In the genomic region with DNA sequence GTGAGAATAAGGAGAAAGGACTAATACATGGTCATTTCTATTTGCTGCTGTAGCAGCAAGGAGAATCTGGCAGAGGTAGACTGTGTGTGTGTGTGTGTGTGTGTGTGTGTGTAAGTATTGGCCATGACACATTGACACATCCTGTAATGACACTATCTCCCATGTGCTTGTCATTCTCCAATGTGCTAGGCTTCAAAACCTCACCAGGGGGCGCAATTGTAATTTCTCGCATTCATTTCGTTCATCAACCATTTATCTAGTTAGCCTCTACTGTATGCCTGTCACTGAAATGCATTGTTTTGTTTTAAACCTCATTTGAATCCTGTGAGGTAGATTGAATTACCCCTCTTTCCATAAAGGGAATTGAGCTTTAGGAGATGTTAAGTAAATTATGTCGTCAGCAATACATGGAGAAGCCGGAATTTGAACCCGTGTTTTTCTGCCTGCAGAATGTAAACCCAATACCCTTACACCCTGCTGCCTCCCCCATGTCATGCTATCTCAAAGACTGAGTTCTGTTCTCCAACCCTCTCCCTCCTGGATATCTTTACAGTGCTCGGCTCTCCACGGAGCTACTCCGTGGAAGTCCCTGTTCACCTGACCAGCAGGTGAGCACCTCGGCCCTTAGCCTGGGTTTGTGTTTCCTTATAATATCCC, we compare ENCODE assay signal across 1 cellular context.
TF ChIP-seq lines count a peak whose summit lies in the region.

No MANE protein-coding gene starts in this region.

TF ChIP-seq in HEK293, 187 proteins besides CTCF, POLR2A, EP300 and RAD21 (continued from another document):
- no peak for TF ChIP-seq ZBTB8A (tag by site-specific recombination; IDR thresholded peaks at IDR 0.05)
- no peak for TF ChIP-seq KLF17 (tag by site-specific recombination; IDR thresholded peaks at IDR 0.05)
- no peak for TF ChIP-seq ZBTB17 (tag by site-specific recombination; IDR thresholded peaks at IDR 0.05)
- TF ChIP-seq ZNF324 (tag by site-specific recombination; IDR thresholded peaks at IDR 0.05), result no peak
- TF ChIP-seq, protein P1, sequence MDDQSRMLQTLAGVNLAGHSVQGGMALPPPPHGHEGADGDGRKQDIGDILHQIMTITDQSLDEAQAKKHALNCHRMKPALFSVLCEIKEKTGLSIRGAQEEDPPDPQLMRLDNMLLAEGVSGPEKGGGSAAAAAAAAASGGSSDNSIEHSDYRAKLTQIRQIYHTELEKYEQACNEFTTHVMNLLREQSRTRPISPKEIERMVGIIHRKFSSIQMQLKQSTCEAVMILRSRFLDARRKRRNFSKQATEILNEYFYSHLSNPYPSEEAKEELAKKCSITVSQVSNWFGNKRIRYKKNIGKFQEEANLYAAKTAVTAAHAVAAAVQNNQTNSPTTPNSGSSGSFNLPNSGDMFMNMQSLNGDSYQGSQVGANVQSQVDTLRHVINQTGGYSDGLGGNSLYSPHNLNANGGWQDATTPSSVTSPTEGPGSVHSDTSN (CRISPR knock-in tag; IDR thresholded peaks at IDR 0.05), result no peak
- TF ChIP-seq ZEB2 (tag by site-specific recombination; IDR thresholded peaks at IDR 0.05), result no peak
- TF ChIP-seq SP2 (tag by site-specific recombination; IDR thresholded peaks at IDR 0.05), result no peak
- TF ChIP-seq ZNF114 (tag by site-specific recombination; IDR thresholded peaks at IDR 0.05), result no peak
- no peak for TF ChIP-seq ZNF211 (tag by site-specific recombination; IDR thresholded peaks at IDR 0.05; ENCODE audit: low read depth)
- no peak for TF ChIP-seq ZFP37 (tag by site-specific recombination; IDR thresholded peaks at IDR 0.05)
